Comparison of ENCODE assay signal across 26 cellular contexts in genomic region chr16:19751478-19751877, GRCh38.
"Had no signal": no experiment of that assay in that cellular context is flagged by ENCODE, and none has a peak within 500 bp of the region (broad histone marks: within the 10 kb centered on the region; RNA-seq: fewer than 3 reads in every experiment).

No MANE protein-coding gene starts in this region.

- DNase-seq: activated CD4-positive, alpha-beta memory T cell treated with anti-CD3 and anti-CD28 coated beads, Interleukin-2, amount 10 ng/mL, durations not matched to agents 7 days and 5 days; activated CD4-positive, alpha-beta T cell treated with anti-CD3 and anti-CD28 coated beads, Interleukin-2, amount 10 ng/mL, durations not matched to agents 24 days and 14 days; activated naive CD8-positive, alpha-beta T cell treated with anti-CD3 and anti-CD28 coated beads, Interleukin-2, amount 50 U/mL, for 24 hours; activated T-cell treated with anti-CD3 and anti-CD28 coated beads, Interleukin-2, amount 50 U/mL, for 48 hours; amygdala; endodermal cell; foreskin fibroblast; left ventricle myocardium superior; naive thymus-derived CD4-positive, alpha-beta T cell; posterior cingulate gyrus; stimulated activated CD4-positive, alpha-beta T cell treated with anti-CD3 and anti-CD28 coated beads, Interleukin-4, amount 100 ng/mL, for 24 hours; stimulated activated naive CD8-positive, alpha-beta T cell treated with anti-CD3 and anti-CD28 coated beads, Interleukin-15, amount 100 ng/mL, for 72 hours; SW 1271; T1000; tibial artery; WERI-Rb-1 had no signal

- H3K27me3 Mint-ChIP-seq: activated CD4-positive, alpha-beta memory T cell treated with anti-CD3 and anti-CD28 coated beads, Interleukin-2, amount 10 ng/mL, durations not matched to agents 7 days and 5 days; activated CD4-positive, alpha-beta T cell treated with anti-CD3 and anti-CD28 coated beads, Interleukin-2, amount 10 ng/mL, durations not matched to agents 24 days and 14 days; activated naive CD4-positive, alpha-beta T cell treated with anti-CD3 and anti-CD28 coated beads, Interleukin-2, amount 50 U/mL, for 24 hours; activated naive CD8-positive, alpha-beta T cell treated with anti-CD3 and anti-CD28 coated beads, Interleukin-2, amount 50 U/mL, for 24 hours; central memory CD8-positive, alpha-beta T cell; dendritic cell treated with granulocyte-macrophage colony-stimulating factor and Interleukin-4, amounts not matched to agents 40 ng/mL and 50 ng/mL, for 4 days; naive thymus-derived CD4-positive, alpha-beta T cell; stimulated activated memory B cell treated with anti-CD40 and anti-IgM and Interleukin-4, amounts not matched to agents 10 μg/mL and 1 μg/mL and 100 μg/mL, for 72 hours; stimulated activated naive CD8-positive, alpha-beta T cell treated with anti-CD3 and anti-CD28 coated beads, Interleukin-15, amount 100 ng/mL, for 72 hours had no signal

- H3K27ac ChIP-seq: skin epidermis, tibial artery, WERI-Rb-1 had no signal

- ATAC-seq: activated CD4-positive, CD25-positive, alpha-beta regulatory T cell treated with anti-CD3 and anti-CD28 coated beads, Interleukin-2, amount 50 U/mL, for 24 hours; activated naive CD8-positive, alpha-beta T cell treated with anti-CD3 and anti-CD28 coated beads, Interleukin-2, amount 50 U/mL, for 24 hours; esophagus mucosa; left ventricle myocardium superior; naive thymus-derived CD4-positive, alpha-beta T cell; sciatic nerve; stimulated activated memory B cell treated with anti-CD40 and anti-IgM and Interleukin-4, amounts not matched to agents 10 μg/mL and 1 μg/mL and 100 μg/mL, for 72 hours; stimulated activated naive CD8-positive, alpha-beta T cell treated with anti-CD3 and anti-CD28 coated beads, Interleukin-15, amount 100 ng/mL, for 72 hours had no signal

- H3K27me3 ChIP-seq: tibial artery had no signal

- H3K9me3 ChIP-seq: tibial artery had no signal

- H3K27ac Mint-ChIP-seq: activated CD4-positive, alpha-beta memory T cell treated with anti-CD3 and anti-CD28 coated beads, Interleukin-2, amount 10 ng/mL, durations not matched to agents 7 days and 5 days; activated CD4-positive, alpha-beta T cell treated with anti-CD3 and anti-CD28 coated beads, Interleukin-2, amount 10 ng/mL, durations not matched to agents 24 days and 14 days; activated naive CD4-positive, alpha-beta T cell treated with anti-CD3 and anti-CD28 coated beads, Interleukin-2, amount 50 U/mL, for 24 hours; activated naive CD8-positive, alpha-beta T cell treated with anti-CD3 and anti-CD28 coated beads, Interleukin-2, amount 50 U/mL, for 24 hours; activated T-helper 2 cell treated with anti-CD3 and anti-CD28 coated beads, Interferon-gamma antibody, Interleukin-2, Interleukin-4, amounts not matched to agents 10 μg/mL and 5 μg/mL and 100 μg/mL, durations not matched to agents 14 hours and 24 hours and 36 hours; dendritic cell treated with granulocyte-macrophage colony-stimulating factor and Interleukin-4, amounts not matched to agents 40 ng/mL and 50 ng/mL, for 4 days; endodermal cell; naive thymus-derived CD4-positive, alpha-beta T cell; stimulated activated memory B cell treated with anti-CD40 and anti-IgM and Interleukin-4, amounts not matched to agents 10 μg/mL and 1 μg/mL and 100 μg/mL, for 72 hours; stimulated activated naive CD8-positive, alpha-beta T cell treated with anti-CD3 and anti-CD28 coated beads, Interleukin-15, amount 100 ng/mL, for 72 hours; T-helper 1 cell treated with Interleukin-12 subunit alpha and Interleukin-12 subunit beta and Interleukin-4 antibody, amounts not matched to agents 30 μg/mL and 1 μg/mL, for 36 hours had no signal

- H3K36me3 ChIP-seq: tibial artery, WERI-Rb-1 had no signal

- H3K9me3 Mint-ChIP-seq: activated CD4-positive, alpha-beta memory T cell treated with anti-CD3 and anti-CD28 coated beads, Interleukin-2, amount 10 ng/mL, durations not matched to agents 7 days and 5 days; activated CD4-positive, alpha-beta T cell treated with anti-CD3 and anti-CD28 coated beads, Interleukin-2, amount 10 ng/mL, durations not matched to agents 24 days and 14 days; activated naive CD4-positive, alpha-beta T cell treated with anti-CD3 and anti-CD28 coated beads, Interleukin-2, amount 50 U/mL, for 24 hours; activated naive CD8-positive, alpha-beta T cell treated with anti-CD3 and anti-CD28 coated beads, Interleukin-2, amount 50 U/mL, for 24 hours; activated T-helper 2 cell treated with anti-CD3 and anti-CD28 coated beads, Interferon-gamma antibody, Interleukin-2, Interleukin-4, amounts not matched to agents 10 μg/mL and 5 μg/mL and 100 μg/mL, durations not matched to agents 14 hours and 24 hours and 36 hours; central memory CD8-positive, alpha-beta T cell; dendritic cell treated with granulocyte-macrophage colony-stimulating factor and Interleukin-4, amounts not matched to agents 40 ng/mL and 50 ng/mL, for 4 days; endodermal cell; naive thymus-derived CD4-positive, alpha-beta T cell; stimulated activated memory B cell treated with anti-CD40 and anti-IgM and Interleukin-4, amounts not matched to agents 10 μg/mL and 1 μg/mL and 100 μg/mL, for 72 hours; stimulated activated naive CD8-positive, alpha-beta T cell treated with anti-CD3 and anti-CD28 coated beads, Interleukin-15, amount 100 ng/mL, for 72 hours; T-helper 1 cell treated with Interleukin-12 subunit alpha and Interleukin-12 subunit beta and Interleukin-4 antibody, amounts not matched to agents 30 μg/mL and 1 μg/mL, for 36 hours had no signal

- H3K4me1 Mint-ChIP-seq: activated CD4-positive, alpha-beta memory T cell treated with anti-CD3 and anti-CD28 coated beads, Interleukin-2, amount 10 ng/mL, durations not matched to agents 7 days and 5 days; activated CD4-positive, alpha-beta T cell treated with anti-CD3 and anti-CD28 coated beads, Interleukin-2, amount 10 ng/mL, durations not matched to agents 24 days and 14 days; activated naive CD4-positive, alpha-beta T cell treated with anti-CD3 and anti-CD28 coated beads, Interleukin-2, amount 50 U/mL, for 24 hours; activated naive CD8-positive, alpha-beta T cell treated with anti-CD3 and anti-CD28 coated beads, Interleukin-2, amount 50 U/mL, for 24 hours; central memory CD8-positive, alpha-beta T cell; stimulated activated memory B cell treated with anti-CD40 and anti-IgM and Interleukin-4, amounts not matched to agents 10 μg/mL and 1 μg/mL and 100 μg/mL, for 72 hours; stimulated activated naive CD8-positive, alpha-beta T cell treated with anti-CD3 and anti-CD28 coated beads, Interleukin-15, amount 100 ng/mL, for 72 hours had no signal

- H3K36me3 Mint-ChIP-seq: activated naive CD4-positive, alpha-beta T cell treated with anti-CD3 and anti-CD28 coated beads, Interleukin-2, amount 50 U/mL, for 24 hours; naive thymus-derived CD4-positive, alpha-beta T cell; stimulated activated memory B cell treated with anti-CD40 and anti-IgM and Interleukin-4, amounts not matched to agents 10 μg/mL and 1 μg/mL and 100 μg/mL, for 72 hours had no signal

- H3K4me3 ChIP-seq: skin epidermis, tibial artery had no signal

- H3K4me3 Mint-ChIP-seq: activated CD4-positive, alpha-beta memory T cell treated with anti-CD3 and anti-CD28 coated beads, Interleukin-2, amount 10 ng/mL, durations not matched to agents 7 days and 5 days; activated CD4-positive, alpha-beta T cell treated with anti-CD3 and anti-CD28 coated beads, Interleukin-2, amount 10 ng/mL, durations not matched to agents 24 days and 14 days; activated naive CD4-positive, alpha-beta T cell treated with anti-CD3 and anti-CD28 coated beads, Interleukin-2, amount 50 U/mL, for 24 hours; activated naive CD8-positive, alpha-beta T cell treated with anti-CD3 and anti-CD28 coated beads, Interleukin-2, amount 50 U/mL, for 24 hours; central memory CD8-positive, alpha-beta T cell; dendritic cell treated with granulocyte-macrophage colony-stimulating factor and Interleukin-4, amounts not matched to agents 40 ng/mL and 50 ng/mL, for 4 days; endodermal cell; naive thymus-derived CD4-positive, alpha-beta T cell; stimulated activated memory B cell treated with anti-CD40 and anti-IgM and Interleukin-4, amounts not matched to agents 10 μg/mL and 1 μg/mL and 100 μg/mL, for 72 hours; stimulated activated naive CD8-positive, alpha-beta T cell treated with anti-CD3 and anti-CD28 coated beads, Interleukin-15, amount 100 ng/mL, for 72 hours; T-helper 1 cell treated with Interleukin-12 subunit alpha and Interleukin-12 subunit beta and Interleukin-4 antibody, amounts not matched to agents 30 μg/mL and 1 μg/mL, for 36 hours had no signal
